In genomic region chr17:70353408-70354092, GRCh38 we compare ENCODE assay signal across 13 cellular contexts.
"Had no signal": no experiment of that assay in that cellular context is flagged by ENCODE, and none has a peak within 500 bp of the region (broad histone marks: within the 10 kb centered on the region; RNA-seq: fewer than 3 reads in every experiment).

No MANE protein-coding gene starts in this region.

- H3K36me3 ChIP-seq: colonic mucosa, neutrophil, thyroid gland had no signal

- DNase-seq: activated B cell treated with CpG ODN at 0.5 μM for 24 hours; activated CD4-positive, alpha-beta T cell treated with anti-CD3 and anti-CD28 coated beads, Interleukin-2, amount 10 ng/mL, durations not matched to agents 24 days and 14 days; activated naive CD4-positive, alpha-beta T cell treated with anti-CD3 and anti-CD28 coated beads for 36 hours; colonic mucosa; head of caudate nucleus; mucosa of descending colon; naive thymus-derived CD8-positive, alpha-beta T cell; posterior cingulate gyrus; right cardiac atrium; small intestine; thyroid gland had no signal

- H3K4me3 ChIP-seq: colonic mucosa, mucosa of descending colon, thyroid gland had no signal

- ATAC-seq: foreskin keratinocyte; mucosa of descending colon; naive thymus-derived CD8-positive, alpha-beta T cell; right cardiac atrium had no signal

- H3K4me1 ChIP-seq: colonic mucosa, thyroid gland had no signal

- H3K9me3 ChIP-seq: colonic mucosa, mucosa of descending colon, neutrophil, thyroid gland had no signal

- H3K27me3 ChIP-seq: colonic mucosa, neutrophil had no signal

- H3K27ac ChIP-seq: colonic mucosa, foreskin keratinocyte, neutrophil, thyroid gland had no signal
